1 cellular context compared by ENCODE assay signal in genomic region chr14:23862513-23862912, GRCh38.
TF ChIP-seq lines count a peak whose summit lies in the region.

No MANE protein-coding gene starts in this region.

TF ChIP-seq in GM23338, 12 proteins besides CTCF, POLR2A, EP300 and RAD21 (continued from another document):
- TF ChIP-seq ZNF462 (CRISPR knock-in tag; IDR thresholded peaks at IDR 0.05) (no peak), REST (IDR thresholded peaks at IDR 0.05; ENCODE audit: unreplicated experiment) (no peak), CREB1 (CRISPR knock-in tag; IDR thresholded peaks at IDR 0.05; ENCODE audit: low read depth) (no peak), ETS1 (IDR thresholded peaks at IDR 0.05) (no peak), EZH2 (IDR thresholded peaks at IDR 0.05; ENCODE audit: low read depth, unreplicated experiment) (no peak)
